29 cellular contexts compared by ENCODE assay signal in genomic region chr5:131767891-131768290, GRCh38.
"Had no signal": no experiment of that assay in that cellular context is flagged by ENCODE, and none has a peak within 500 bp of the region (broad histone marks: within the 10 kb centered on the region; RNA-seq: fewer than 3 reads in every experiment).

No MANE protein-coding gene starts in this region.

- H3K4me1 ChIP-seq: prostate gland had no signal

- H3K9me3 ChIP-seq: neutrophil, pancreas, prostate gland, right lobe of liver, sigmoid colon, testis, tibial artery, upper lobe of left lung, vagina had no signal

- H3K4me3 ChIP-seq: pancreas, prostate gland, right lobe of liver, sigmoid colon, smooth muscle cell, spleen, suprapubic skin, testis, tibial artery, upper lobe of left lung, vagina had no signal

- H3K36me3 ChIP-seq: neutrophil, pancreas, prostate gland, right lobe of liver, sigmoid colon, upper lobe of left lung, vagina had no signal

- H3K27me3 ChIP-seq: neutrophil, pancreas, right lobe of liver, sigmoid colon, spleen, suprapubic skin, testis, tibial artery, upper lobe of left lung, vagina had no signal

- FAIRE-seq: pancreas, urothelium cell line had no signal

- DNase-seq: naive thymus-derived CD8-positive, alpha-beta T cell; nephron progenitor cell; nucleus accumbens; pancreas; right cardiac atrium; right lobe of liver; sigmoid colon; spleen; stimulated activated CD4-positive, alpha-beta T cell treated with anti-CD3 and anti-CD28 coated beads, Interleukin-12 subunit alpha, Interleukin-12 subunit beta, amount 100 ng/mL, for 4 hours; stimulated activated CD4-positive, alpha-beta T cell treated with anti-CD3 and anti-CD28 coated beads, Interleukin-1b, Interleukin-23, amount 100 ng/mL, for 48 hours; stimulated activated CD4-positive, alpha-beta T cell treated with anti-CD3 and anti-CD28 coated beads, Interleukin-4, amount 100 ng/mL, for 1 hour; stimulated activated CD4-positive, alpha-beta T cell treated with anti-CD3 and anti-CD28 coated beads, Interleukin-4, amount 100 ng/mL, for 4 hours; stimulated activated CD8-positive, alpha-beta memory T cell treated with anti-CD3 and anti-CD28 coated beads, Interleukin-4, amount 100 ng/mL, for 48 hours; stimulated activated naive CD4-positive, alpha-beta T cell; stimulated activated naive CD8-positive, alpha-beta T cell treated with anti-CD3 and anti-CD28 coated beads, Interleukin-15, amount 100 ng/mL, for 72 hours; stimulated activated naive CD8-positive, alpha-beta T cell treated with anti-CD3 and anti-CD28 coated beads, Interleukin-15, Interleukin-2, amounts not matched to agents 100 U/mL and 50 U/mL, for 24 hours; substantia nigra; testis; tibial artery; trophoblast cell; upper lobe of left lung had no signal

- ATAC-seq: naive thymus-derived CD8-positive, alpha-beta T cell; natural killer cell treated with Interleukin-12 subunit alpha and Interleukin-12 subunit beta and Interleukin-15 and Interleukin-18, amount 100 ng/mL, for 72 hours; pancreas; right cardiac atrium; right lobe of liver; stimulated activated memory B cell treated with anti-CD40 and anti-IgM and Interleukin-4, amounts not matched to agents 10 μg/mL and 1 μg/mL and 100 μg/mL, for 72 hours; stimulated activated naive CD8-positive, alpha-beta T cell treated with anti-CD3 and anti-CD28 coated beads, Interleukin-15, amount 100 ng/mL, for 72 hours; stimulated activated naive CD8-positive, alpha-beta T cell treated with anti-CD3 and anti-CD28 coated beads, Interleukin-15, Interleukin-2, amounts not matched to agents 100 U/mL and 50 U/mL, for 24 hours had no signal

- H3K27ac ChIP-seq: neutrophil, pancreas, prostate gland, right lobe of liver, sigmoid colon, spleen, suprapubic skin, testis, tibial artery, upper lobe of left lung, vagina had no signal
